ENCODE assay signal across 29 cellular contexts in the genomic region with DNA sequence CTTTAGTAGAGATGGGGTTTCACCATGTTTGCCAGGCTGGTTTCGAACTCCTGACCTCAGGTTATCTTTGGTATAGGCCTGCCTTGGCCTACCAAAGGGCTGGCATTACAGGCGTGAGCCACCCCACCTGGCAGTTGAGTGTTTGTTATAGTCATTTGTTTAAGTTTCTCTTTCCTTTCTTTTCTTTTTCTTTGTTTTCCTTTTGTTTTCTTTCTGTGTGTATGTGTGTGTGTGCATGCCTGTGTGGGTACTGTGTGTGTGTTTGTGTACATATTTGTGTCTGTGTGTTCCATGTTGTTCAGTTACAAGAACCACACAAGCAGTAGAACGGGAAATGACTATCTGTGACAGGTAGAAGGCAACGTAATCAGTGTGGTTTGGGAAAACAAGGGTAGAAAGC.
"Had no signal": no experiment of that assay in that cellular context is flagged by ENCODE, and none has a peak within 500 bp of the region (broad histone marks: within the 10 kb centered on the region; RNA-seq: fewer than 3 reads in every experiment).

No MANE protein-coding gene starts in this region.

- H3K36me3 ChIP-seq: ascending aorta, breast epithelium, esophagus muscularis mucosa, gastrocnemius medialis, heart left ventricle, WERI-Rb-1 had no signal

- H3K27me3 ChIP-seq: ascending aorta, breast epithelium, dorsolateral prefrontal cortex, esophagus muscularis mucosa, foreskin keratinocyte, gastrocnemius medialis, heart left ventricle had no signal

- DNase-seq: activated B cell treated with CpG ODN at 0.5 μM for 24 hours; activated CD4-positive, alpha-beta T cell treated with anti-CD3 and anti-CD28 coated beads for 48 hours; activated CD4-positive, alpha-beta T cell treated with anti-CD3 and anti-CD28 coated beads, Interleukin-2, amount 50 U/mL, for 1 hour; activated CD4-positive, alpha-beta T cell treated with anti-CD3 and anti-CD28 coated beads, Interleukin-2, amount 50 U/mL, for 48 hours; activated CD8-positive, alpha-beta memory T cell treated with anti-CD3 and anti-CD28 coated beads, Interleukin-2, amount 10 ng/mL, durations not matched to agents 7 days and 5 days; activated CD8-positive, alpha-beta memory T cell treated with anti-CD3 and anti-CD28 coated beads, Interleukin-2, amount 50 U/mL, for 4 hours; activated CD8-positive, alpha-beta T cell treated with anti-CD3 and anti-CD28 coated beads, Interleukin-2, amount 10 ng/mL, durations not matched to agents 7 days and 5 days; activated effector memory CD4-positive, alpha-beta T cell treated with anti-CD3 and anti-CD28 coated beads, Interleukin-2, amount 50 U/mL, for 16 hours; activated naive CD4-positive, alpha-beta T cell treated with anti-CD3 and anti-CD28 coated beads, Interleukin-2, amount 10 ng/mL, durations not matched to agents 7 days and 5 days; activated naive CD8-positive, alpha-beta T cell treated with anti-CD3 and anti-CD28 coated beads, Interleukin-2, amount 10 ng/mL, durations not matched to agents 7 days and 5 days; activated T-cell treated with anti-CD3 and anti-CD28 coated beads, Interleukin-2, amount 50 U/mL, for 1 hour; activated T-cell treated with anti-CD3 and anti-CD28 coated beads, Interleukin-2, amount 50 U/mL, for 48 hours; dorsolateral prefrontal cortex; effector memory CD4-positive, alpha-beta T cell; endodermal cell; erythroblast; foreskin keratinocyte; gastrocnemius medialis; glutamatergic neuron; heart left ventricle; T-helper 17 cell; T1000; WERI-Rb-1 had no signal

- H3K4me3 ChIP-seq: ascending aorta, breast epithelium, coronary artery, dorsolateral prefrontal cortex, esophagus muscularis mucosa, gastrocnemius medialis, heart left ventricle had no signal

- ATAC-seq: activated CD4-positive, CD25-positive, alpha-beta regulatory T cell treated with anti-CD3 and anti-CD28 coated beads, Interleukin-2, amount 50 U/mL, for 24 hours; activated CD8-positive, alpha-beta memory T cell treated with anti-CD3 and anti-CD28 coated beads, Interleukin-2, amount 10 ng/mL, durations not matched to agents 7 days and 5 days; activated CD8-positive, alpha-beta T cell treated with anti-CD3 and anti-CD28 coated beads, Interleukin-2, amount 10 ng/mL, durations not matched to agents 7 days and 5 days; activated naive CD4-positive, alpha-beta T cell treated with anti-CD3 and anti-CD28 coated beads, Interleukin-2, amount 50 U/mL, for 72 hours; foreskin keratinocyte; gastrocnemius medialis; heart left ventricle; T-helper 17 cell had no signal

- H3K4me1 ChIP-seq: ascending aorta, breast epithelium, esophagus muscularis mucosa, foreskin keratinocyte, gastrocnemius medialis, heart left ventricle had no signal

- H3K9me3 ChIP-seq: ascending aorta, breast epithelium, esophagus muscularis mucosa, gastrocnemius medialis had no signal

- H3K27ac ChIP-seq: ascending aorta, breast epithelium, coronary artery, dorsolateral prefrontal cortex, esophagus muscularis mucosa, foreskin keratinocyte, gastrocnemius medialis, heart left ventricle, WERI-Rb-1 had no signal
